In the genomic region with DNA sequence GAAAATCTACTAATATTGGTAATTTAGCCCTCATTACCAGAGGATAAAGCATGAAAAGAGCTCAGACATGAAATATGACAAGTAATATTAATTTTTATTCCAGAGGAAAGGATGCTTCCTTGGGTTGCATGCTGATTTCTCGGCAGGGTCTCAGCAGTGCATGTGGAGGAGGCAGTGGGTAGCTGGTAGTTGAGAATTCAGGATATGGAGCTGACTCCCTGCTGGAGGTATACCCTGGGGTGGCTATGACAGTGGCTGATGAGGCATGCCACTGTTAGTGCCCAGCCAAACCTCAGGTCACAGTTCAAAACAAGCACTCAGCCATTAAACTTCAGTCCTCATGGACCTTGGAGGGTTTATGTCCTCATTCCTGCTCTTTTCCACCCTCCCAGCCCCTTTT, we compare ENCODE assay signal across 1 cellular context.
TF ChIP-seq lines count a peak whose summit lies in the region.

No MANE protein-coding gene starts in this region.

TF ChIP-seq in GM23338, 12 proteins besides CTCF, POLR2A, EP300 and RAD21 (continued from another document):
- TF ChIP-seq, protein P1, sequence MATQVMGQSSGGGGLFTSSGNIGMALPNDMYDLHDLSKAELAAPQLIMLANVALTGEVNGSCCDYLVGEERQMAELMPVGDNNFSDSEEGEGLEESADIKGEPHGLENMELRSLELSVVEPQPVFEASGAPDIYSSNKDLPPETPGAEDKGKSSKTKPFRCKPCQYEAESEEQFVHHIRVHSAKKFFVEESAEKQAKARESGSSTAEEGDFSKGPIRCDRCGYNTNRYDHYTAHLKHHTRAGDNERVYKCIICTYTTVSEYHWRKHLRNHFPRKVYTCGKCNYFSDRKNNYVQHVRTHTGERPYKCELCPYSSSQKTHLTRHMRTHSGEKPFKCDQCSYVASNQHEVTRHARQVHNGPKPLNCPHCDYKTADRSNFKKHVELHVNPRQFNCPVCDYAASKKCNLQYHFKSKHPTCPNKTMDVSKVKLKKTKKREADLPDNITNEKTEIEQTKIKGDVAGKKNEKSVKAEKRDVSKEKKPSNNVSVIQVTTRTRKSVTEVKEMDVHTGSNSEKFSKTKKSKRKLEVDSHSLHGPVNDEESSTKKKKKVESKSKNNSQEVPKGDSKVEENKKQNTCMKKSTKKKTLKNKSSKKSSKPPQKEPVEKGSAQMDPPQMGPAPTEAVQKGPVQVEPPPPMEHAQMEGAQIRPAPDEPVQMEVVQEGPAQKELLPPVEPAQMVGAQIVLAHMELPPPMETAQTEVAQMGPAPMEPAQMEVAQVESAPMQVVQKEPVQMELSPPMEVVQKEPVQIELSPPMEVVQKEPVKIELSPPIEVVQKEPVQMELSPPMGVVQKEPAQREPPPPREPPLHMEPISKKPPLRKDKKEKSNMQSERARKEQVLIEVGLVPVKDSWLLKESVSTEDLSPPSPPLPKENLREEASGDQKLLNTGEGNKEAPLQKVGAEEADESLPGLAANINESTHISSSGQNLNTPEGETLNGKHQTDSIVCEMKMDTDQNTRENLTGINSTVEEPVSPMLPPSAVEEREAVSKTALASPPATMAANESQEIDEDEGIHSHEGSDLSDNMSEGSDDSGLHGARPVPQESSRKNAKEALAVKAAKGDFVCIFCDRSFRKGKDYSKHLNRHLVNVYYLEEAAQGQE (IDR thresholded peaks at IDR 0.05; ENCODE audit: unreplicated experiment): no peak
